In the genomic region with DNA sequence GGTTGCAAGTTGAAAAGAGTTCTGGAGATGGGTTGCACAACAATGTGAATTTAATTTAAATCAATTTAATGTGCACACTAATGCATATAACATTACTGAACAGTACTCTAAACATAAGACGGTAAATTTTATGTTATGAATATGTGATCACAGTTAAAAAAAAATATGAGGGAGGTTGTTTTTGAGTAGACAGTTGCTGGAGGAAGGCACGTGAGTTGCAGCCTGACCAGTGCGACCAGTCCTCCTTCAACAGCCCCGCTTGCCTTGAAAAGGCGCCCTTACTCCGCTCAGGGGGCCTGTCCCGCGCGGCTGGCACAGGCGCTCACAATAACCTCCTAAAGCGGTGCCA, we compare ENCODE assay signal across 3 cellular contexts.
TF ChIP-seq lines count a peak whose summit lies in the region.

No MANE protein-coding gene starts in this region.

TF ChIP-seq in A549, 52 proteins besides CTCF, POLR2A, EP300 and RAD21:
- TF ChIP-seq REST (IDR thresholded peaks at IDR 0.05) (no peak), NFE2L2 (conservative IDR thresholded peaks at IDR 0.05; ENCODE audit: low read length) (no peak), HOXB13 (CRISPR knock-in tag; IDR thresholded peaks at IDR 0.05; ENCODE audit: low read depth) (no peak)

TF ChIP-seq in HEK293, 187 proteins besides CTCF, POLR2A, EP300 and RAD21:
- TF ChIP-seq ZNF248 (tag by site-specific recombination; IDR thresholded peaks at IDR 0.05) (no peak), ZNF335 (tag by site-specific recombination; conservative IDR thresholded peaks at IDR 0.05) (peak; percentile 94), ZBTB11 (tag by site-specific recombination; conservative IDR thresholded peaks at IDR 0.05; ENCODE audit: low read depth) (0 out of 2 replicates have a peak, but pooled peaks have one; percentile 6)

TF ChIP-seq in GM12878, 131 proteins besides CTCF, POLR2A, EP300 and RAD21:
- TF ChIP-seq CREB1 (IDR thresholded peaks at IDR 0.05; ENCODE audit: low read depth), result no peak
- no peak for TF ChIP-seq SP1 (IDR thresholded peaks at IDR 0.05; ENCODE audit: low read depth, low read length)
- TF ChIP-seq SKIL (IDR thresholded peaks at IDR 0.05; ENCODE audit: low read depth, poor library complexity, severe bottlenecking), result no peak
- no peak for TF ChIP-seq MLLT1 (IDR thresholded peaks at IDR 0.05)
- no peak for TF ChIP-seq ZNF384 (IDR thresholded peaks at IDR 0.05; ENCODE audit: borderline replicate concordance, low read depth, low read length)
- TF ChIP-seq ZNF207 (IDR thresholded peaks at IDR 0.05; ENCODE audit: borderline replicate concordance), result no peak
- no peak for TF ChIP-seq STAT1 (conservative IDR thresholded peaks at IDR 0.05)
- no peak for TF ChIP-seq NFXL1 (IDR thresholded peaks at IDR 0.05; ENCODE audit: borderline replicate concordance)
